Comparison of ENCODE assay signal across 1 cellular context in genomic region chr6:119308994-119309657, GRCh38.
TF ChIP-seq lines count a peak whose summit lies in the region.

No MANE protein-coding gene starts in this region.

TF ChIP-seq in GM23338, 12 proteins besides CTCF, POLR2A, EP300 and RAD21:
- TF ChIP-seq ZNF462 (CRISPR knock-in tag; IDR thresholded peaks at IDR 0.05) (no peak), ZNF114 (CRISPR knock-in tag; IDR thresholded peaks at IDR 0.05) (no peak), REST (IDR thresholded peaks at IDR 0.05; ENCODE audit: unreplicated experiment) (no peak), ETS1 (IDR thresholded peaks at IDR 0.05) (no peak), JUNB (IDR thresholded peaks at IDR 0.05; ENCODE audit: unreplicated experiment) (no peak), NANOG (IDR thresholded peaks at IDR 0.05; ENCODE audit: borderline replicate concordance) (no peak), EZH2phosphoT487 (IDR thresholded peaks at IDR 0.05; ENCODE audit: unreplicated experiment) (no peak), CREB1 (CRISPR knock-in tag; IDR thresholded peaks at IDR 0.05; ENCODE audit: low read depth) (no peak), EZH2 (IDR thresholded peaks at IDR 0.05; ENCODE audit: low read depth, unreplicated experiment) (no peak), ZNF331 (CRISPR knock-in tag; IDR thresholded peaks at IDR 0.05; ENCODE audit: low read depth) (no peak), STAT1 (IDR thresholded peaks at IDR 0.05; ENCODE audit: unreplicated experiment) (no peak), POLR2AphosphoS5 (IDR thresholded peaks at IDR 0.05; ENCODE audit: low read depth) (no peak)
